1 cellular context compared by ENCODE assay signal in the genomic region with DNA sequence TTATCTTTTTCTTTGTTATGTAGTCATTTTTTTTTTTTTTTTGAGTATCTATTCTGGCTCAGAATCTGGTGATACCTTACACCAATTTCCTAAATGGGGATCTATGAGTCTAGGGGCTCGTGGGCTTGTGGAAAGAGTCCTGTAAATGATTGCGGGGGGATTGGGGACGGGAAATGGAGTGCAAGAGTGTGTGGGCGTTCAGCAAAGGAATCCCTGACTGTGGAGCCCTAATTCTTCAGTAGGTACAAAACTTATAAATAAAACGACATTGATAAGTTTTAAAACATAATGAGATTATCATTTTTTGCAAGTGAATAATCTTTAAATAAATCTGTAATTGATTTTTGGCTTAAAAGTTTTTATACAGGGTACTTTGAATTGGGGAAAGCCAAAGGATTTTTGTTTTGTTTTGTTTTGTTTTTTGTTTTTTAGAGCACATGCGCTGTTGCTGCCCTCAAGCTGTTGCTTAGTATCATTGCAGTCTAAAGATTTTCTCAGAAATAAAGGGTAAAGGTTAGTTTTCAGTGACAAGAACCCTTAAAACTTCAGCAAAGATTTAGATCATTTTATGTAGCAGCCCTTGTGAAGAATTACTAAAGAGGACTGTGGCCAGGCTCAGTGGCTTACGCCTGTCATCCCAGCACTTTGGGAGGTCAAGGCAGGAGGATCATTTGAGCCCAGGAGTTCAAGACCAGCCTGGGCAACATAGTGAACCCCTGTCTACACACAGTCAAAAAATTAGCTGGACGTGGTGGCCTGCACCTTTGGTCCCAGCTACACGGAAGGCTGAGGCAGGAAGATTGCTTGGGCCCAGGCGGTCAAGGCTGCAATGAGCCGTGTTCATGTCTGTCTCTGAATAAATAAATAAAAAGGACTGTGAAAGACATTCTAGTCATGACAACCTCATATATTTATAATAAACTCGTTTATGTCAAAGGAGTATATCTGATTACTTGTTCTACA.
A peak's percentile ranks its signal among the peaks of the same experiment; 100 is the strongest.
TF ChIP-seq lines count a peak whose summit lies in the region.

No MANE protein-coding gene starts in this region.

TF ChIP-seq in K562, 482 proteins besides CTCF, POLR2A, EP300 and RAD21:
- TF ChIP-seq, protein P1, sequence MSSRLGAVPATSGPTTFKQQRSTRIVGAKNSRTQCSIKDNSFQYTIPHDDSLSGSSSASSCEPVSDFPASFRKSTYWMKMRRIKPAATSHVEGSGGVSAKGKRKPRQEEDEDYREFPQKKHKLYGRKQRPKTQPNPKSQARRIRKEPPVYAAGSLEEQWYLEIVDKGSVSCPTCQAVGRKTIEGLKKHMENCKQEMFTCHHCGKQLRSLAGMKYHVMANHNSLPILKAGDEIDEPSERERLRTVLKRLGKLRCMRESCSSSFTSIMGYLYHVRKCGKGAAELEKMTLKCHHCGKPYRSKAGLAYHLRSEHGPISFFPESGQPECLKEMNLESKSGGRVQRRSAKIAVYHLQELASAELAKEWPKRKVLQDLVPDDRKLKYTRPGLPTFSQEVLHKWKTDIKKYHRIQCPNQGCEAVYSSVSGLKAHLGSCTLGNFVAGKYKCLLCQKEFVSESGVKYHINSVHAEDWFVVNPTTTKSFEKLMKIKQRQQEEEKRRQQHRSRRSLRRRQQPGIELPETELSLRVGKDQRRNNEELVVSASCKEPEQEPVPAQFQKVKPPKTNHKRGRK (tag; IDR thresholded peaks at IDR 0.05): 0 out of 2 replicates have a peak, but pooled peaks have one; percentile 24
- TF ChIP-seq MAFK (IDR thresholded peaks at IDR 0.05; ENCODE audit: low read length) (no peak), MEIS2 (IDR thresholded peaks at IDR 0.05; ENCODE audit: partially characterized antibody) (no peak), TCFL5 (CRISPR knock-in tag; conservative IDR thresholded peaks at IDR 0.05) (no peak), MYC (IDR thresholded peaks at IDR 0.05; ENCODE audit: low read depth, low read length) (peak; percentile 22; the same call in 1 of the 2 replicates), MYC (CRISPR knock-in tag; IDR thresholded peaks at IDR 0.05; ENCODE audit: borderline replicate concordance, low read depth) (no peak), MAFG (tag; conservative IDR thresholded peaks at IDR 0.05) (no peak), SMC3 (conservative IDR thresholded peaks at IDR 0.05; ENCODE audit: insufficient read depth, low read depth, low read length) (0 out of 2 replicates have a peak, but pooled peaks have one; percentile 18), RBM14 (IDR thresholded peaks at IDR 0.05; ENCODE audit: borderline replicate concordance, insufficient read depth, low read depth, low read length) (no peak), EGR1 (conservative IDR thresholded peaks at IDR 0.05) (peak; percentile 70)
- TF ChIP-seq, protein P2, sequence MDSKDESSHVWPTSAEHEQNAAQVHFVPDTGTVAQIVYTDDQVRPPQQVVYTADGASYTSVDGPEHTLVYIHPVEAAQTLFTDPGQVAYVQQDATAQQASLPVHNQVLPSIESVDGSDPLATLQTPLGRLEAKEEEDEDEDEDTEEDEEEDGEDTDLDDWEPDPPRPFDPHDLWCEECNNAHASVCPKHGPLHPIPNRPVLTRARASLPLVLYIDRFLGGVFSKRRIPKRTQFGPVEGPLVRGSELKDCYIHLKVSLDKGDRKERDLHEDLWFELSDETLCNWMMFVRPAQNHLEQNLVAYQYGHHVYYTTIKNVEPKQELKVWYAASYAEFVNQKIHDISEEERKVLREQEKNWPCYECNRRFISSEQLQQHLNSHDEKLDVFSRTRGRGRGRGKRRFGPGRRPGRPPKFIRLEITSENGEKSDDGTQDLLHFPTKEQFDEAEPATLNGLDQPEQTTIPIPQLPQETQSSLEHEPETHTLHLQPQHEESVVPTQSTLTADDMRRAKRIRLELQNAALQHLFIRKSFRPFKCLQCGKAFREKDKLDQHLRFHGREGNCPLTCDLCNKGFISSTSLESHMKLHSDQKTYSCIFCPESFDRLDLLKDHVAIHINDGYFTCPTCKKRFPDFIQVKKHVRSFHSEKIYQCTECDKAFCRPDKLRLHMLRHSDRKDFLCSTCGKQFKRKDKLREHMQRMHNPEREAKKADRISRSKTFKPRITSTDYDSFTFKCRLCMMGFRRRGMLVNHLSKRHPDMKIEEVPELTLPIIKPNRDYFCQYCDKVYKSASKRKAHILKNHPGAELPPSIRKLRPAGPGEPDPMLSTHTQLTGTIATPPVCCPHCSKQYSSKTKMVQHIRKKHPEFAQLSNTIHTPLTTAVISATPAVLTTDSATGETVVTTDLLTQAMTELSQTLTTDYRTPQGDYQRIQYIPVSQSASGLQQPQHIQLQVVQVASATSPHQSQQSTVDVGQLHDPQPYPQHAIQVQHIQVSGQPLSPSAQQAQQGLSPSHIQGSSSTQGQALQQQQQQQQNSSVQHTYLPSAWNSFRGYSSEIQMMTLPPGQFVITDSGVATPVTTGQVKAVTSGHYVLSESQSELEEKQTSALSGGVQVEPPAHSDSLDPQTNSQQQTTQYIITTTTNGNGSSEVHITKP (IDR thresholded peaks at IDR 0.05; ENCODE audit: partially characterized antibody): peak; percentile 12
- TF ChIP-seq, protein P3, sequence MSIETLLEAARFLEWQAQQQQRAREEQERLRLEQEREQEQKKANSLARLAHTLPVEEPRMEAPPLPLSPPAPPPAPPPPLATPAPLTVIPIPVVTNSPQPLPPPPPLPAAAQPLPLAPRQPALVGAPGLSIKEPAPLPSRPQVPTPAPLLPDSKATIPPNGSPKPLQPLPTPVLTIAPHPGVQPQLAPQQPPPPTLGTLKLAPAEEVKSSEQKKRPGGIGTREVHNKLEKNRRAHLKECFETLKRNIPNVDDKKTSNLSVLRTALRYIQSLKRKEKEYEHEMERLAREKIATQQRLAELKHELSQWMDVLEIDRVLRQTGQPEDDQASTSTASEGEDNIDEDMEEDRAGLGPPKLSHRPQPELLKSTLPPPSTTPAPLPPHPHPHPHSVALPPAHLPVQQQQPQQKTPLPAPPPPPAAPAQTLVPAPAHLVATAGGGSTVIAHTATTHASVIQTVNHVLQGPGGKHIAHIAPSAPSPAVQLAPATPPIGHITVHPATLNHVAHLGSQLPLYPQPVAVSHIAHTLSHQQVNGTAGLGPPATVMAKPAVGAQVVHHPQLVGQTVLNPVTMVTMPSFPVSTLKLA (conservative IDR thresholded peaks at IDR 0.05): peak; percentile 60 to 62; a peak in 3 of 4 replicates
- TF ChIP-seq, protein P4, sequence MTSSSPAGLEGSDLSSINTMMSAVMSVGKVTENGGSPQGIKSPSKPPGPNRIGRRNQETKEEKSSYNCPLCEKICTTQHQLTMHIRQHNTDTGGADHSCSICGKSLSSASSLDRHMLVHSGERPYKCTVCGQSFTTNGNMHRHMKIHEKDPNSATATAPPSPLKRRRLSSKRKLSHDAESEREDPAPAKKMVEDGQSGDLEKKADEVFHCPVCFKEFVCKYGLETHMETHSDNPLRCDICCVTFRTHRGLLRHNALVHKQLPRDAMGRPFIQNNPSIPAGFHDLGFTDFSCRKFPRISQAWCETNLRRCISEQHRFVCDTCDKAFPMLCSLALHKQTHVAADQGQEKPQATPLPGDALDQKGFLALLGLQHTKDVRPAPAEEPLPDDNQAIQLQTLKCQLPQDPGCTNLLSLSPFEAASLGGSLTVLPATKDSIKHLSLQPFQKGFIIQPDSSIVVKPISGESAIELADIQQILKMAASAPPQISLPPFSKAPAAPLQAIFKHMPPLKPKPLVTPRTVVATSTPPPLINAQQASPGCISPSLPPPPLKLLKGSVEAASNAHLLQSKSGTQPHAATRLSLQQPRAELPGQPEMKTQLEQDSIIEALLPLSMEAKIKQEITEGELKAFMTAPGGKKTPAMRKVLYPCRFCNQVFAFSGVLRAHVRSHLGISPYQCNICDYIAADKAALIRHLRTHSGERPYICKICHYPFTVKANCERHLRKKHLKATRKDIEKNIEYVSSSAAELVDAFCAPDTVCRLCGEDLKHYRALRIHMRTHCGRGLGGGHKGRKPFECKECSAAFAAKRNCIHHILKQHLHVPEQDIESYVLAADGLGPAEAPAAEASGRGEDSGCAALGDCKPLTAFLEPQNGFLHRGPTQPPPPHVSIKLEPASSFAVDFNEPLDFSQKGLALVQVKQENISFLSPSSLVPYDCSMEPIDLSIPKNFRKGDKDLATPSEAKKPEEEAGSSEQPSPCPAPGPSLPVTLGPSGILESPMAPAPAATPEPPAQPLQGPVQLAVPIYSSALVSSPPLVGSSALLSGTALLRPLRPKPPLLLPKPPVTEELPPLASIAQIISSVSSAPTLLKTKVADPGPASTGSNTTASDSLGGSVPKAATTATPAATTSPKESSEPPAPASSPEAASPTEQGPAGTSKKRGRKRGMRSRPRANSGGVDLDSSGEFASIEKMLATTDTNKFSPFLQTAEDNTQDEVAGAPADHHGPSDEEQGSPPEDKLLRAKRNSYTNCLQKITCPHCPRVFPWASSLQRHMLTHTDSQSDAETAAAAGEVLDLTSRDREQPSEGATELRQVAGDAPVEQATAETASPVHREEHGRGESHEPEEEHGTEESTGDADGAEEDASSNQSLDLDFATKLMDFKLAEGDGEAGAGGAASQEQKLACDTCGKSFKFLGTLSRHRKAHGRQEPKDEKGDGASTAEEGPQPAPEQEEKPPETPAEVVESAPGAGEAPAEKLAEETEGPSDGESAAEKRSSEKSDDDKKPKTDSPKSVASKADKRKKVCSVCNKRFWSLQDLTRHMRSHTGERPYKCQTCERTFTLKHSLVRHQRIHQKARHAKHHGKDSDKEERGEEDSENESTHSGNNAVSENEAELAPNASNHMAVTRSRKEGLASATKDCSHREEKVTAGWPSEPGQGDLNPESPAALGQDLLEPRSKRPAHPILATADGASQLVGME (CRISPR knock-in tag; IDR thresholded peaks at IDR 0.05): no peak
- TF ChIP-seq, protein P5, sequence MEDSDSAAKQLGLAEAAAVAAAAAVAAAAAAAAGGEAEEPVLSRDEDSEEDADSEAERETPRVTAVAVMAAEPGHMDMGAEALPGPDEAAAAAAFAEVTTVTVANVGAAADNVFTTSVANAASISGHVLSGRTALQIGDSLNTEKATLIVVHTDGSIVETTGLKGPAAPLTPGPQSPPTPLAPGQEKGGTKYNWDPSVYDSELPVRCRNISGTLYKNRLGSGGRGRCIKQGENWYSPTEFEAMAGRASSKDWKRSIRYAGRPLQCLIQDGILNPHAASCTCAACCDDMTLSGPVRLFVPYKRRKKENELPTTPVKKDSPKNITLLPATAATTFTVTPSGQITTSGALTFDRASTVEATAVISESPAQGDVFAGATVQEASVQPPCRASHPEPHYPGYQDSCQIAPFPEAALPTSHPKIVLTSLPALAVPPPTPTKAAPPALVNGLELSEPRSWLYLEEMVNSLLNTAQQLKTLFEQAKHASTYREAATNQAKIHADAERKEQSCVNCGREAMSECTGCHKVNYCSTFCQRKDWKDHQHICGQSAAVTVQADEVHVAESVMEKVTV (CRISPR knock-in tag; IDR thresholded peaks at IDR 0.05): peak; percentile 53; the same call in 1 of the 2 replicates
- TF ChIP-seq, protein P6, sequence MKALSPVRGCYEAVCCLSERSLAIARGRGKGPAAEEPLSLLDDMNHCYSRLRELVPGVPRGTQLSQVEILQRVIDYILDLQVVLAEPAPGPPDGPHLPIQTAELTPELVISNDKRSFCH (CRISPR knock-in tag; IDR thresholded peaks at IDR 0.05): no peak
- TF ChIP-seq, protein P6 (tag; IDR thresholded peaks at IDR 0.05): no peak
